Comparison of ENCODE assay signal across 9 cellular contexts in the genomic region with DNA sequence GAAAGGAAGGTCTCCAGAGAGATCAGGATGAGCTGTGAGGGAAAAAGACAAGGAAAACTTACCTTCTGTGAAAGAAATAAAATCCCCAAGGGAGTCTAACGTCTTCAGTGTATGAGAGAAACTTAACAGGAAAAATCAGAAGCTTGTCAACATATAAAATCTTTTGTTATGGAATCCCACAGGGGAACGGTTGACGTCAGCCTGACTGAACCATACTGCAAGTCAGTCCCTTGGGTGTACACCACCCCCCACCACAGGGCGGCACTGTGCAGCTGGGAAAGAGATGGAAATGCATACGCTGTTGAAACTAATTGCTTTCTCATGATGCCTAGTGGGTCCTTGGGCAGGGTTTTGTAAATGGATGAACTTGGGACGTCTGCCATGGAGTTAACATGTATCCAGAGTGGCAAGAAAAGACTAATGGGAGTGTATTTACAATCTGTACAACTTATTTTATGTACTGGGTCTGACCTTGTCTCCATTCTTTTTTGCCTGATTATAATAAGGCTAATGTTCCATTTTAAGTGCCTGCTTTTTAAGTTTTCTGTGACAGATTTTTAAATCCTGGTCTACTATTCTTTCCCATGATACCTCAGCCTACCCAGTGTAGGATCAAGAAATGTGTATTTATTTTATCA. TPM values are rescaled to one million over a fixed set of nuclear protein-coding genes. Genes with fewer than 3 reads are reported as not detected.
DNase-seq lines count a peak whose midpoint lies in the region; ATAC-seq, FAIRE-seq and TF ChIP-seq lines count a peak whose summit lies in the region.
"Had no signal": no experiment of that assay in that cellular context is flagged by ENCODE, and none has a peak within 500 bp of the region (broad histone marks: within the 10 kb centered on the region; RNA-seq: fewer than 3 reads in every experiment).

No MANE protein-coding gene starts in this region.

- H3K4me1 Mint-ChIP-seq in HFFc6 (ENCODE audit: low read depth): peaks cover 50% of the 10 kb centered on the region

- ATAC-seq in GM19397 (IDR thresholded peaks at IDR 0.05; ENCODE audit: unreplicated experiment): no peak

- FAIRE-seq in G401.6 (lab: Jason Lieb, UNC): peak; percentile 96

- H3K4me3 ChIP-seq in fibroblast of the aortic adventitia (ENCODE audit: low read depth, low read length): no peak overlapping the region

- H3K36me3 Mint-ChIP-seq in HFFc6 (ENCODE audit: low read depth): peaks cover 58% of the 10 kb centered on the region

- no peaks in the 10 kb centered on the region for H3K27me3 Mint-ChIP-seq in HFFc6 (ENCODE audit: insufficient read depth)
- H3K27me3 Mint-ChIP-seq: central memory CD8-positive, alpha-beta T cell had no signal

- no peak overlapping the region for H3K4me3 Mint-ChIP-seq in HFFc6
- H3K4me3 Mint-ChIP-seq: central memory CD8-positive, alpha-beta T cell had no signal

- H3K27ac Mint-ChIP-seq in HFFc6: peak overlapping the region; percentile 60

- H3K9me3 Mint-ChIP-seq in HFFc6: no peaks in the 10 kb centered on the region
- H3K9me3 Mint-ChIP-seq: central memory CD8-positive, alpha-beta T cell had no signal

- peak; percentile 62 for DNase-seq in HFFc6
- DNase-seq in NCI-H1930 (lab: John Stamatoyannopoulos, UW): peak; percentile 65 to 72
- peak; percentile 48 to 54 for DNase-seq in activated CD4-positive, alpha-beta T cell treated with anti-CD3 and anti-CD28 coated beads, Interleukin-2, amount 50 U/mL, for 48 hours
- peak; percentile 84 for DNase-seq in fibroblast of the aortic adventitia (ENCODE audit: low read depth)
- DNase-seq in retina: peak; percentile 16
- no peak for DNase-seq in T-helper 1 cell

- peak; percentile 90 for TF ChIP-seq CTCF in HFFc6 (IDR thresholded peaks at IDR 0.05)
- TF ChIP-seq CTCF in fibroblast of the aortic adventitia (IDR thresholded peaks at IDR 0.05; ENCODE audit: insufficient read depth, low read length): peak; percentile 71

RNA-seq across cellular contexts. Expression of gene UTP25, which starts 22.7 kb away (rescaled TPM):
- 10 to 100 TPM in 4 of 6 experiments, 1 to 10 TPM in 2; 9.0 to 18.5 (median 16.2) TPM for total RNA-seq in HFFc6 (2021; fragmentation: NEBNext Ultra II Directional; extraction: Animal tissue kit (Norgen Biotek cat#: 25700))
- total RNA-seq in fibroblast of the aortic adventitia (ENCODE audit: low replicate concordance): 11.2 and 32.6 TPM in 2 replicates

RNA-seq across cellular contexts. Expression of gene IRF6, which starts 44.5 kb away (rescaled TPM):
- total RNA-seq in HFFc6 (2021; fragmentation: NEBNext Ultra II Directional; extraction: Animal tissue kit (Norgen Biotek cat#: 25700)): 1 to 10 TPM in 2 of 6 experiments, under 1 TPM in 4; 0.14 to 3.2 (median 0.28) TPM
- total RNA-seq in fibroblast of the aortic adventitia (ENCODE audit: low replicate concordance): 3.1 TPM in 1 of 2 replicates, not detected in the other

Comparison
In these comparisons a context has a peak if more than half of its experiments do, and no peak if none do; other contexts are left out.
1. DNase-seq: peak in HFFc6 (single experiment), NCI-H1930 (2 of 2), activated CD4-positive, alpha-beta T cell treated with anti-CD3 and anti-CD28 coated beads, Interleukin-2, amount 50 U/mL, for 48 hours (2 of 2), fibroblast of the aortic adventitia (single experiment) and retina (single experiment); none in T-helper 1 cell (0 of 5).